ENCODE assay signal across 1 cellular context in genomic region chr12:916240-916639, GRCh38.
TF ChIP-seq lines count a peak whose summit lies in the region.

No MANE protein-coding gene starts in this region.

TF ChIP-seq in HepG2, 621 proteins besides CTCF, POLR2A, EP300 and RAD21 (continued from another document):
- TF ChIP-seq ZNF646 (CRISPR knock-in tag; IDR thresholded peaks at IDR 0.05) (no peak), AGO2 (optimal IDR thresholded peaks at IDR 0.05; ENCODE audit: low read depth, low read length) (peak; percentile 67)
